Comparison of ENCODE assay signal across 33 cellular contexts in genomic region chr6:82751718-82752117, GRCh38.
"Had no signal": no experiment of that assay in that cellular context is flagged by ENCODE, and none has a peak within 500 bp of the region (broad histone marks: within the 10 kb centered on the region; RNA-seq: fewer than 3 reads in every experiment).

No MANE protein-coding gene starts in this region.

- H3K9me3 ChIP-seq: ascending aorta, breast epithelium, colonic mucosa, gastrocnemius medialis had no signal

- H3K4me1 Mint-ChIP-seq: activated CD4-positive, alpha-beta memory T cell treated with anti-CD3 and anti-CD28 coated beads, Interleukin-2, amount 10 ng/mL, durations not matched to agents 7 days and 5 days; activated CD4-positive, alpha-beta T cell treated with anti-CD3 and anti-CD28 coated beads, Interleukin-2, amount 10 ng/mL, durations not matched to agents 7 days and 5 days; activated naive CD4-positive, alpha-beta T cell treated with anti-CD3 and anti-CD28 coated beads, Interleukin-2, amount 10 ng/mL, durations not matched to agents 7 days and 5 days; activated naive CD8-positive, alpha-beta T cell treated with anti-CD3 and anti-CD28 coated beads, Interleukin-2, amount 10 ng/mL, durations not matched to agents 7 days and 5 days; T-helper 17 cell had no signal

- ATAC-seq: activated naive CD4-positive, alpha-beta T cell treated with anti-CD3 and anti-CD28 coated beads, Interleukin-2, amount 50 U/mL, for 72 hours; activated T-cell treated with anti-CD3 and anti-CD28 coated beads, Interleukin-2, amount 50 U/mL, for 72 hours; esophagus mucosa; gastrocnemius medialis; heart left ventricle; T-helper 17 cell had no signal

- H3K4me3 Mint-ChIP-seq: activated CD4-positive, alpha-beta memory T cell treated with anti-CD3 and anti-CD28 coated beads, Interleukin-2, amount 10 ng/mL, durations not matched to agents 7 days and 5 days; activated CD4-positive, alpha-beta T cell treated with anti-CD3 and anti-CD28 coated beads, Interleukin-2, amount 10 ng/mL, durations not matched to agents 7 days and 5 days; activated naive CD4-positive, alpha-beta T cell treated with anti-CD3 and anti-CD28 coated beads, Interleukin-2, amount 10 ng/mL, durations not matched to agents 7 days and 5 days; activated naive CD8-positive, alpha-beta T cell treated with anti-CD3 and anti-CD28 coated beads, Interleukin-2, amount 10 ng/mL, durations not matched to agents 7 days and 5 days; activated T-cell treated with anti-CD3 and anti-CD28 coated beads, Interleukin-2, amount 50 U/mL, for 24 hours; activated T-cell treated with anti-CD3 and anti-CD28 coated beads, Interleukin-2, amount 50 U/mL, for 72 hours; brain; dendritic cell treated with granulocyte-macrophage colony-stimulating factor and Interleukin-4, amounts not matched to agents 40 ng/mL and 50 ng/mL, for 4 days; endodermal cell; T-helper 17 cell; T-helper 2 cell treated with Interferon-gamma antibody and Interleukin-4, amounts not matched to agents 5 μg/mL and 100 μg/mL, for 36 hours had no signal

- H3K4me3 ChIP-seq: ascending aorta, breast epithelium, cardiac muscle cell, colonic mucosa, dorsolateral prefrontal cortex, gastrocnemius medialis, heart left ventricle had no signal

- H3K27me3 Mint-ChIP-seq: activated CD4-positive, alpha-beta T cell treated with anti-CD3 and anti-CD28 coated beads, Interleukin-2, amount 10 ng/mL, durations not matched to agents 7 days and 5 days; activated naive CD4-positive, alpha-beta T cell treated with anti-CD3 and anti-CD28 coated beads, Interleukin-2, amount 10 ng/mL, durations not matched to agents 7 days and 5 days; dendritic cell treated with granulocyte-macrophage colony-stimulating factor and Interleukin-4, amounts not matched to agents 40 ng/mL and 50 ng/mL, for 4 days had no signal

- H3K4me1 ChIP-seq: ascending aorta, breast epithelium, colonic mucosa, gastrocnemius medialis, heart left ventricle had no signal

- H3K27me3 ChIP-seq: ascending aorta, breast epithelium, cardiac muscle cell, colonic mucosa, dorsolateral prefrontal cortex, gastrocnemius medialis, heart left ventricle had no signal

- H3K36me3 ChIP-seq: ascending aorta, breast epithelium, cardiac muscle cell, colonic mucosa, gastrocnemius medialis, heart left ventricle had no signal

- H3K27ac ChIP-seq: ascending aorta, breast epithelium, cardiac muscle cell, colonic mucosa, dorsolateral prefrontal cortex, gastrocnemius medialis, heart left ventricle had no signal

- H3K36me3 Mint-ChIP-seq: activated naive CD4-positive, alpha-beta T cell treated with anti-CD3 and anti-CD28 coated beads, Interleukin-2, amount 10 ng/mL, durations not matched to agents 7 days and 5 days; activated naive CD4-positive, alpha-beta T cell treated with anti-CD3 and anti-CD28 coated beads, Interleukin-2, amount 50 U/mL, for 72 hours; activated naive CD8-positive, alpha-beta T cell treated with anti-CD3 and anti-CD28 coated beads, Interleukin-2, amount 10 ng/mL, durations not matched to agents 7 days and 5 days; brain had no signal

- DNase-seq: activated CD4-positive, alpha-beta memory T cell treated with anti-CD3 and anti-CD28 coated beads, Interleukin-2, amount 10 ng/mL, durations not matched to agents 7 days and 5 days; activated CD4-positive, alpha-beta T cell treated with anti-CD3 and anti-CD28 coated beads for 1 hour; activated CD4-positive, alpha-beta T cell treated with anti-CD3 and anti-CD28 coated beads for 4 hours; activated CD4-positive, alpha-beta T cell treated with anti-CD3 and anti-CD28 coated beads, Interleukin-2, amount 10 ng/mL, durations not matched to agents 7 days and 5 days; activated CD4-positive, alpha-beta T cell treated with anti-CD3 and anti-CD28 coated beads, Interleukin-2, amount 50 U/mL, for 4 hours; activated CD8-positive, alpha-beta memory T cell treated with anti-CD3 and anti-CD28 coated beads, Interleukin-2, amount 50 U/mL, for 48 hours; activated gamma-delta T cell; activated naive CD4-positive, alpha-beta T cell; activated naive CD4-positive, alpha-beta T cell treated with anti-CD3 and anti-CD28 coated beads, Interleukin-2, amount 10 ng/mL, durations not matched to agents 7 days and 5 days; activated naive CD8-positive, alpha-beta T cell treated with anti-CD3 and anti-CD28 coated beads, Interleukin-2, amount 10 ng/mL, durations not matched to agents 7 days and 5 days; activated T-cell treated with anti-CD3 and anti-CD28 coated beads for 4 hours; activated T-cell treated with anti-CD3 and anti-CD28 coated beads, Interleukin-2, amount 50 U/mL, for 24 hours; activated T-cell treated with anti-CD3 and anti-CD28 coated beads, Interleukin-2, amount 50 U/mL, for 72 hours; central memory CD4-positive, alpha-beta T cell; cerebellar nuclear complex; colonic mucosa; dorsolateral prefrontal cortex; effector memory CD4-positive, alpha-beta T cell; endodermal cell; foreskin fibroblast; gastrocnemius medialis; glutamatergic neuron; heart left ventricle; T-helper 17 cell; T1000 had no signal

- H3K9me3 Mint-ChIP-seq: activated CD4-positive, alpha-beta memory T cell treated with anti-CD3 and anti-CD28 coated beads, Interleukin-2, amount 10 ng/mL, durations not matched to agents 7 days and 5 days; activated CD4-positive, alpha-beta T cell treated with anti-CD3 and anti-CD28 coated beads, Interleukin-2, amount 10 ng/mL, durations not matched to agents 7 days and 5 days; activated naive CD4-positive, alpha-beta T cell treated with anti-CD3 and anti-CD28 coated beads, Interleukin-2, amount 10 ng/mL, durations not matched to agents 7 days and 5 days; activated naive CD8-positive, alpha-beta T cell treated with anti-CD3 and anti-CD28 coated beads, Interleukin-2, amount 10 ng/mL, durations not matched to agents 7 days and 5 days; T-helper 2 cell treated with Interferon-gamma antibody and Interleukin-4, amounts not matched to agents 5 μg/mL and 100 μg/mL, for 36 hours had no signal

- H3K27ac Mint-ChIP-seq: activated CD4-positive, alpha-beta memory T cell treated with anti-CD3 and anti-CD28 coated beads, Interleukin-2, amount 10 ng/mL, durations not matched to agents 7 days and 5 days; activated CD4-positive, alpha-beta T cell treated with anti-CD3 and anti-CD28 coated beads, Interleukin-2, amount 10 ng/mL, durations not matched to agents 7 days and 5 days; activated naive CD4-positive, alpha-beta T cell treated with anti-CD3 and anti-CD28 coated beads, Interleukin-2, amount 10 ng/mL, durations not matched to agents 7 days and 5 days; activated naive CD4-positive, alpha-beta T cell treated with anti-CD3 and anti-CD28 coated beads, Interleukin-2, amount 50 U/mL, for 72 hours; activated naive CD8-positive, alpha-beta T cell treated with anti-CD3 and anti-CD28 coated beads, Interleukin-2, amount 10 ng/mL, durations not matched to agents 7 days and 5 days; activated T-cell treated with anti-CD3 and anti-CD28 coated beads, Interleukin-2, amount 50 U/mL, for 24 hours; activated T-cell treated with anti-CD3 and anti-CD28 coated beads, Interleukin-2, amount 50 U/mL, for 72 hours; brain; dendritic cell treated with granulocyte-macrophage colony-stimulating factor and Interleukin-4, amounts not matched to agents 40 ng/mL and 50 ng/mL, for 4 days; endodermal cell; T-helper 17 cell; T-helper 2 cell treated with Interferon-gamma antibody and Interleukin-4, amounts not matched to agents 5 μg/mL and 100 μg/mL, for 36 hours had no signal
